ENCODE assay signal across 35 cellular contexts in genomic region chr4:57149833-57150232, GRCh38. TPM values are rescaled to one million over a fixed set of nuclear protein-coding genes. Genes with fewer than 3 reads are reported as not detected.
"Had no signal": no experiment of that assay in that cellular context is flagged by ENCODE, and none has a peak within 500 bp of the region (broad histone marks: within the 10 kb centered on the region; RNA-seq: fewer than 3 reads in every experiment).

No MANE protein-coding gene starts in this region.

- H3K27ac Mint-ChIP-seq: activated B cell treated with CpG ODN at 0.5 μM for 24 hours; activated CD4-positive, alpha-beta memory T cell treated with anti-CD3 and anti-CD28 coated beads for 36 hours; activated CD4-positive, alpha-beta T cell treated with anti-CD3 and anti-CD28 coated beads, Interleukin-2, amount 10 ng/mL, durations not matched to agents 24 days and 14 days; activated CD8-positive, alpha-beta T cell treated with anti-CD3 and anti-CD28 coated beads for 36 hours; activated naive CD4-positive, alpha-beta T cell treated with anti-CD3 and anti-CD28 coated beads for 36 hours; activated naive CD4-positive, alpha-beta T cell treated with anti-CD3 and anti-CD28 coated beads, Interleukin-2, amount 50 U/mL, for 72 hours; activated naive CD8-positive, alpha-beta T cell treated with anti-CD3 and anti-CD28 coated beads for 36 hours; activated T-cell treated with anti-CD3 and anti-CD28 coated beads, Interleukin-2, amount 50 U/mL, for 72 hours; activated T-helper 1 cell treated with anti-CD3 and anti-CD28 coated beads, Interleukin-12 subunit alpha, Interleukin-12 subunit beta, Interleukin-2, Interleukin-4 antibody, amounts not matched to agents 30 ng/mL and 10 ng/mL and 1 ng/mL, durations not matched to agents 14 hours and 24 hours and 36 hours; activated T-helper 17 cell treated with anti-CD3 and anti-CD28 coated beads, Interleukin-2, amount 50 U/mL, for 72 hours; T-helper 1 cell treated with Interleukin-12 subunit alpha and Interleukin-12 subunit beta and Interleukin-4 antibody, amounts not matched to agents 30 μg/mL and 1 μg/mL, for 36 hours; T-helper 2 cell treated with Interferon-gamma antibody and Interleukin-4, amounts not matched to agents 5 μg/mL and 100 μg/mL, for 36 hours had no signal

- H3K36me3 ChIP-seq: adrenal gland had no signal

- ATAC-seq: activated CD8-positive, alpha-beta T cell treated with anti-CD3 and anti-CD28 coated beads for 36 hours; activated naive CD4-positive, alpha-beta T cell treated with anti-CD3 and anti-CD28 coated beads, Interleukin-2, amount 50 U/mL, for 72 hours; activated T-cell treated with anti-CD3 and anti-CD28 coated beads, Interleukin-2, amount 50 U/mL, for 4 hours; activated T-cell treated with anti-CD3 and anti-CD28 coated beads, Interleukin-2, amount 50 U/mL, for 72 hours; activated T-helper 17 cell treated with anti-CD3 and anti-CD28 coated beads, Interleukin-2, amount 50 U/mL, for 72 hours; body of pancreas had no signal

- H3K9me3 Mint-ChIP-seq: activated B cell treated with CpG ODN at 0.5 μM for 24 hours; activated CD4-positive, alpha-beta memory T cell treated with anti-CD3 and anti-CD28 coated beads for 36 hours; activated CD4-positive, alpha-beta T cell treated with anti-CD3 and anti-CD28 coated beads, Interleukin-2, amount 10 ng/mL, durations not matched to agents 24 days and 14 days; activated CD8-positive, alpha-beta T cell treated with anti-CD3 and anti-CD28 coated beads for 36 hours; activated naive CD4-positive, alpha-beta T cell treated with anti-CD3 and anti-CD28 coated beads for 36 hours; activated naive CD4-positive, alpha-beta T cell treated with anti-CD3 and anti-CD28 coated beads, Interleukin-2, amount 50 U/mL, for 72 hours; activated naive CD8-positive, alpha-beta T cell treated with anti-CD3 and anti-CD28 coated beads for 36 hours; activated T-cell treated with anti-CD3 and anti-CD28 coated beads, Interleukin-2, amount 50 U/mL, for 4 hours; activated T-cell treated with anti-CD3 and anti-CD28 coated beads, Interleukin-2, amount 50 U/mL, for 72 hours; activated T-helper 1 cell treated with anti-CD3 and anti-CD28 coated beads, Interleukin-12 subunit alpha, Interleukin-12 subunit beta, Interleukin-2, Interleukin-4 antibody, amounts not matched to agents 30 ng/mL and 10 ng/mL and 1 ng/mL, durations not matched to agents 14 hours and 24 hours and 36 hours; activated T-helper 17 cell treated with anti-CD3 and anti-CD28 coated beads, Interleukin-2, amount 50 U/mL, for 72 hours; T-helper 1 cell treated with Interleukin-12 subunit alpha and Interleukin-12 subunit beta and Interleukin-4 antibody, amounts not matched to agents 30 μg/mL and 1 μg/mL, for 36 hours; T-helper 2 cell treated with Interferon-gamma antibody and Interleukin-4, amounts not matched to agents 5 μg/mL and 100 μg/mL, for 36 hours had no signal

- H3K27me3 ChIP-seq: adrenal gland, body of pancreas had no signal

- FAIRE-seq: TTC549 had no signal

- H3K9me3 ChIP-seq: adrenal gland, body of pancreas had no signal

- H3K4me3 ChIP-seq: adrenal gland, body of pancreas had no signal

- H3K27ac ChIP-seq: adrenal gland, body of pancreas, VCaP had no signal

- H3K4me1 Mint-ChIP-seq: activated B cell treated with CpG ODN at 0.5 μM for 24 hours; activated CD4-positive, alpha-beta T cell treated with anti-CD3 and anti-CD28 coated beads, Interleukin-2, amount 10 ng/mL, durations not matched to agents 24 days and 14 days; activated naive CD8-positive, alpha-beta T cell treated with anti-CD3 and anti-CD28 coated beads for 36 hours; activated T-helper 17 cell treated with anti-CD3 and anti-CD28 coated beads, Interleukin-2, amount 50 U/mL, for 72 hours had no signal

- H3K36me3 Mint-ChIP-seq: activated CD4-positive, alpha-beta memory T cell treated with anti-CD3 and anti-CD28 coated beads for 36 hours; activated naive CD4-positive, alpha-beta T cell treated with anti-CD3 and anti-CD28 coated beads, Interleukin-2, amount 50 U/mL, for 72 hours; activated naive CD8-positive, alpha-beta T cell treated with anti-CD3 and anti-CD28 coated beads for 36 hours had no signal

- H3K4me1 ChIP-seq: adrenal gland had no signal

- H3K4me3 Mint-ChIP-seq: activated B cell treated with CpG ODN at 0.5 μM for 24 hours; activated CD4-positive, alpha-beta memory T cell treated with anti-CD3 and anti-CD28 coated beads for 36 hours; activated CD4-positive, alpha-beta T cell treated with anti-CD3 and anti-CD28 coated beads, Interleukin-2, amount 10 ng/mL, durations not matched to agents 24 days and 14 days; activated CD8-positive, alpha-beta T cell treated with anti-CD3 and anti-CD28 coated beads for 36 hours; activated naive CD4-positive, alpha-beta T cell treated with anti-CD3 and anti-CD28 coated beads for 36 hours; activated naive CD8-positive, alpha-beta T cell treated with anti-CD3 and anti-CD28 coated beads for 36 hours; activated T-cell treated with anti-CD3 and anti-CD28 coated beads, Interleukin-2, amount 50 U/mL, for 4 hours; activated T-cell treated with anti-CD3 and anti-CD28 coated beads, Interleukin-2, amount 50 U/mL, for 72 hours; activated T-helper 1 cell treated with anti-CD3 and anti-CD28 coated beads, Interleukin-12 subunit alpha, Interleukin-12 subunit beta, Interleukin-2, Interleukin-4 antibody, amounts not matched to agents 30 ng/mL and 10 ng/mL and 1 ng/mL, durations not matched to agents 14 hours and 24 hours and 36 hours; activated T-helper 17 cell treated with anti-CD3 and anti-CD28 coated beads, Interleukin-2, amount 50 U/mL, for 72 hours; T-helper 1 cell treated with Interleukin-12 subunit alpha and Interleukin-12 subunit beta and Interleukin-4 antibody, amounts not matched to agents 30 μg/mL and 1 μg/mL, for 36 hours; T-helper 2 cell treated with Interferon-gamma antibody and Interleukin-4, amounts not matched to agents 5 μg/mL and 100 μg/mL, for 36 hours had no signal

- DNase-seq: activated B cell treated with CpG ODN at 0.5 μM for 24 hours; activated CD4-positive, alpha-beta memory T cell treated with anti-CD3 and anti-CD28 coated beads for 36 hours; activated CD4-positive, alpha-beta T cell treated with anti-CD3 and anti-CD28 coated beads for 4 hours; activated CD4-positive, alpha-beta T cell treated with anti-CD3 and anti-CD28 coated beads, Interleukin-2, amount 10 ng/mL, durations not matched to agents 24 days and 14 days; activated CD4-positive, alpha-beta T cell treated with anti-CD3 and anti-CD28 coated beads, Interleukin-2, amount 50 U/mL, for 1 hour; activated CD4-positive, alpha-beta T cell treated with anti-CD3 and anti-CD28 coated beads, Interleukin-2, amount 50 U/mL, for 4 hours; activated CD4-positive, CD25-positive, alpha-beta regulatory T cell treated with anti-CD3 and anti-CD28 coated beads, Interleukin-2, amount 50 U/mL, for 72 hours; activated CD8-positive, alpha-beta memory T cell treated with anti-CD3 and anti-CD28 coated beads, Interleukin-2, amount 50 U/mL, for 4 hours; activated CD8-positive, alpha-beta T cell treated with anti-CD3 and anti-CD28 coated beads for 36 hours; activated effector memory CD4-positive, alpha-beta T cell treated with anti-CD3 and anti-CD28 coated beads, Interleukin-2, amount 50 U/mL, for 16 hours; activated gamma-delta T cell treated with Interleukin-2 at 50 U/mL for 16 hours; activated naive CD4-positive, alpha-beta T cell; activated naive CD4-positive, alpha-beta T cell treated with anti-CD3 and anti-CD28 coated beads for 36 hours; activated naive CD4-positive, alpha-beta T cell treated with anti-CD3 and anti-CD28 coated beads, Interleukin-2, amount 50 U/mL, for 16 hours; activated naive CD8-positive, alpha-beta T cell treated with anti-CD3 and anti-CD28 coated beads for 36 hours; activated T-cell treated with anti-CD3 and anti-CD28 coated beads for 4 hours; activated T-cell treated with anti-CD3 and anti-CD28 coated beads, Interleukin-2, amount 50 U/mL, for 1 hour; activated T-cell treated with anti-CD3 and anti-CD28 coated beads, Interleukin-2, amount 50 U/mL, for 4 hours; activated T-cell treated with anti-CD3 and anti-CD28 coated beads, Interleukin-2, amount 50 U/mL, for 72 hours; adrenal gland; amniotic stem cell; aorta; body of pancreas; central memory CD4-positive, alpha-beta T cell; T-helper 1 cell; T-helper 2 cell; T-helper 9 cell had no signal

RNA-seq across cellular contexts. Expression of gene IGFBP7, which starts 39.6 kb away (rescaled TPM):
- total RNA-seq: activated B cell treated with CpG ODN at 0.5 μM for 24 hours; activated CD4-positive, alpha-beta memory T cell treated with anti-CD3 and anti-CD28 coated beads for 36 hours; activated CD4-positive, alpha-beta T cell treated with anti-CD3 and anti-CD28 coated beads, Interleukin-2, amount 10 ng/mL, durations not matched to agents 24 days and 14 days; activated CD8-positive, alpha-beta memory T cell treated with anti-CD3 and anti-CD28 coated beads for 36 hours; activated CD8-positive, alpha-beta T cell treated with anti-CD3 and anti-CD28 coated beads for 36 hours; activated naive CD8-positive, alpha-beta T cell treated with anti-CD3 and anti-CD28 coated beads for 36 hours; activated T-cell treated with anti-CD3 and anti-CD28 coated beads, Interleukin-2, amount 50 U/mL, for 72 hours; activated T-helper 1 cell treated with anti-CD3 and anti-CD28 coated beads, Interleukin-12 subunit alpha, Interleukin-12 subunit beta, Interleukin-2, Interleukin-4 antibody, amounts not matched to agents 30 ng/mL and 10 ng/mL and 1 ng/mL, durations not matched to agents 14 hours and 24 hours and 36 hours; activated T-helper 17 cell treated with anti-CD3 and anti-CD28 coated beads, Interleukin-2, amount 50 U/mL, for 72 hours had no signal
